In the genomic region with DNA sequence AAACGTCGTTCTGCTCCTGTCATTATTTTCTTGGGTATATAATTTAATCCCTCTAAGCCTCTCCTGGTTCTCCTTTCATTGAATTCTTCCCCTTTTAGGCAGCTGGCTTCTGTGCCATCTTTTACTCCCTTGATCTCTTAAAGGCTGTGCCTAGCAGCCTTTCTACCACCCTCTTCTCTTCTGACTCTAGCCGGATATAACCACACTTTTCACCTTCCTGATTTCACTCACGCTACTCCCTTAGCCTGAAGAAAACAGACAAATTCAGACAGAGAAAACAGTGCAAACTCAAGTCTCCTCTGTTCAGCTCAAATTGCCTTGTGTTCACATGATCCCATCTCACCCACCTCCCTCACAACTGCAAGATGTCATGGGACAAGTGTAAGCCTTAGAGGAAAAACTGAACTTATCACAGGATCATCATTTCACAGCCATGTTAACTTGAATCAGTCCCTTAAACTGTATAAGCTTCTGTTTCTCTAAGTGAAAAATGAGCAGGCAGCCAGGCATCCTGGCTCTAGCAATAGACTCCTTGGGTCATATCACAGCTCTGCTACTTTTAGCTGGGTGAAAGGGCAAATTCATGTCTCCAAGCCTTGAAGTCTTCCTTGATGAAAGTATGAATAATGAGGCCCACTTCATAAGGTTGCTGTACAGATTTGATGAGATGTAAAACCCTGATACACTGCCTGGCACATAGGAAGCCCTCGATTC, we compare ENCODE assay signal across 14 cellular contexts.
DNase-seq lines count a peak whose midpoint lies in the region; ATAC-seq lines count a peak whose summit lies in the region.
"Had no signal": no experiment of that assay in that cellular context is flagged by ENCODE, and none has a peak within 500 bp of the region (broad histone marks: within the 10 kb centered on the region; RNA-seq: fewer than 3 reads in every experiment).

No MANE protein-coding gene starts in this region.

- no peaks in the 10 kb centered on the region for H3K36me3 Mint-ChIP-seq in naive B cell

- no peak overlapping the region for H3K27ac ChIP-seq in SJCRH30
- H3K27ac ChIP-seq: C4-2B, transverse colon had no signal

- no peaks in the 10 kb centered on the region for H3K27me3 ChIP-seq in SJCRH30
- H3K27me3 ChIP-seq: transverse colon had no signal

- H3K4me3 Mint-ChIP-seq in naive B cell = peak overlapping the region in 5 of 8 donors; percentile 0 to 49 (median 13)

- H3K27ac Mint-ChIP-seq in naive B cell = peak overlapping the region in 5 of 6 donors; percentile 3 to 92 (median 13)

- H3K9me3 Mint-ChIP-seq in naive B cell = no peaks in the 10 kb centered on the region

- DNase-seq in NOMO-1 (lab: John Stamatoyannopoulos, UW; ENCODE audit: unreplicated experiment in 2 of 2) (peak; percentile 52 to 56), naive B cell (no peak), NCI-H69 (lab: John Stamatoyannopoulos, UW) (no peak), mesenteric fat pad (ENCODE audit: low spot score) (no peak), SJCRH30 (no peak)
- DNase-seq: activated CD4-positive, alpha-beta T cell treated with anti-CD3 and anti-CD28 coated beads, Interleukin-2, amount 50 U/mL, for 48 hours; mammary epithelial cell; NCI-H774; retina; transverse colon had no signal

- peaks cover 22 to 45% (median 37%) of the 10 kb centered on the region in 3 donors for H3K4me1 Mint-ChIP-seq in naive B cell

- ATAC-seq in GM18858 (IDR thresholded peaks at IDR 0.05; ENCODE audit: unreplicated experiment) = peak; percentile 57
- peak; percentile 43 for ATAC-seq in GM21786 (IDR thresholded peaks at IDR 0.05; ENCODE audit: unreplicated experiment)
- ATAC-seq in naive B cell (ENCODE audit: low read depth in 2 of 2) = peak in 1 of 2 donors; percentile 32
- ATAC-seq in GM19395 (IDR thresholded peaks at IDR 0.05; ENCODE audit: unreplicated experiment) = no peak

- no peaks in the 10 kb centered on the region for H3K36me3 ChIP-seq in SJCRH30
- H3K36me3 ChIP-seq: transverse colon had no signal

- H3K27me3 Mint-ChIP-seq in naive B cell = peaks cover 0 to 3% (median 0%) of the 10 kb centered on the region in 3 donors

- H3K4me1 ChIP-seq in SJCRH30 = no peaks in the 10 kb centered on the region

- H3K9me3 ChIP-seq in SJCRH30 (replicated peaks) = no peaks in the 10 kb centered on the region
- H3K9me3 ChIP-seq: transverse colon had no signal

- H3K4me3 ChIP-seq in SJCRH30 = no peak overlapping the region
- H3K4me3 ChIP-seq: transverse colon had no signal

Comparison
In these comparisons a context has a peak if more than half of its experiments do, and no peak if none do; other contexts are left out.
1. DNase-seq: peak in NOMO-1 (2 of 2); none in naive B cell (single experiment), NCI-H69 (single experiment), mesenteric fat pad (single experiment) and SJCRH30 (0 of 2).